In genomic region chr5:125848746-125849145, GRCh38 we compare ENCODE assay signal across 20 cellular contexts.
"Had no signal": no experiment of that assay in that cellular context is flagged by ENCODE, and none has a peak within 500 bp of the region (broad histone marks: within the 10 kb centered on the region; RNA-seq: fewer than 3 reads in every experiment).

No MANE protein-coding gene starts in this region.

- H3K36me3 Mint-ChIP-seq: activated naive CD4-positive, alpha-beta T cell treated with anti-CD3 and anti-CD28 coated beads, Interleukin-2, amount 50 U/mL, for 24 hours; stimulated activated effector memory CD8-positive, alpha-beta T cell treated with anti-CD3 and anti-CD28 coated beads, Interleukin-12 subunit alpha, Interleukin-12 subunit beta, amount 100 ng/mL, for 72 hours had no signal

- H3K27ac ChIP-seq: brain microvascular endothelial cell, coronary artery, stomach, suprapubic skin, tibial nerve had no signal

- H3K4me1 ChIP-seq: stomach, suprapubic skin, tibial nerve had no signal

- DNase-seq: activated CD4-positive, alpha-beta T cell treated with anti-CD3 and anti-CD28 coated beads, Interleukin-2, amount 50 U/mL, for 1 hour; activated CD8-positive, alpha-beta T cell treated with anti-CD3 and anti-CD28 coated beads, Interleukin-2, amount 10 ng/mL, durations not matched to agents 7 days and 5 days; activated gamma-delta T cell; aorta; brain microvascular endothelial cell; left cardiac atrium; mesenchymal stem cell; occipital lobe; small intestine; stimulated activated CD4-positive, alpha-beta T cell treated with anti-CD3 and anti-CD28 coated beads, Interleukin-2, amount 100 ng/mL, for 24 hours; stomach had no signal

- H3K36me3 ChIP-seq: brain microvascular endothelial cell, stomach, suprapubic skin, tibial nerve had no signal

- H3K9me3 ChIP-seq: stomach, suprapubic skin, tibial nerve had no signal

- H3K27ac Mint-ChIP-seq: activated CD8-positive, alpha-beta T cell treated with anti-CD3 and anti-CD28 coated beads, Interleukin-2, amount 10 ng/mL, durations not matched to agents 7 days and 5 days; activated naive CD4-positive, alpha-beta T cell treated with anti-CD3 and anti-CD28 coated beads, Interleukin-2, amount 50 U/mL, for 24 hours; activated T-helper 1 cell treated with anti-CD3 and anti-CD28 coated beads, Interleukin-12 subunit alpha, Interleukin-12 subunit beta, Interleukin-2, Interleukin-4 antibody, amounts not matched to agents 30 ng/mL and 10 ng/mL and 1 ng/mL, durations not matched to agents 14 hours and 24 hours and 36 hours; nephron; stimulated activated effector memory CD8-positive, alpha-beta T cell treated with anti-CD3 and anti-CD28 coated beads, Interleukin-12 subunit alpha, Interleukin-12 subunit beta, amount 100 ng/mL, for 72 hours had no signal

- H3K4me3 ChIP-seq: coronary artery, stomach, suprapubic skin, tibial nerve had no signal

- H3K4me3 Mint-ChIP-seq: activated CD8-positive, alpha-beta T cell treated with anti-CD3 and anti-CD28 coated beads, Interleukin-2, amount 10 ng/mL, durations not matched to agents 7 days and 5 days; activated naive CD4-positive, alpha-beta T cell treated with anti-CD3 and anti-CD28 coated beads, Interleukin-2, amount 50 U/mL, for 24 hours; activated T-helper 1 cell treated with anti-CD3 and anti-CD28 coated beads, Interleukin-12 subunit alpha, Interleukin-12 subunit beta, Interleukin-2, Interleukin-4 antibody, amounts not matched to agents 30 ng/mL and 10 ng/mL and 1 ng/mL, durations not matched to agents 14 hours and 24 hours and 36 hours; nephron; stimulated activated effector memory CD8-positive, alpha-beta T cell treated with anti-CD3 and anti-CD28 coated beads, Interleukin-12 subunit alpha, Interleukin-12 subunit beta, amount 100 ng/mL, for 72 hours had no signal

- ATAC-seq: activated CD4-positive, CD25-positive, alpha-beta regulatory T cell treated with anti-CD3 and anti-CD28 coated beads, Interleukin-2, amount 50 U/mL, for 24 hours; activated CD8-positive, alpha-beta T cell treated with anti-CD3 and anti-CD28 coated beads, Interleukin-2, amount 10 ng/mL, durations not matched to agents 7 days and 5 days; left cardiac atrium; sciatic nerve; stimulated activated effector memory CD8-positive, alpha-beta T cell treated with anti-CD3 and anti-CD28 coated beads, Interleukin-12 subunit alpha, Interleukin-12 subunit beta, amount 100 ng/mL, for 72 hours had no signal

- H3K27me3 Mint-ChIP-seq: activated naive CD4-positive, alpha-beta T cell treated with anti-CD3 and anti-CD28 coated beads, Interleukin-2, amount 50 U/mL, for 24 hours had no signal

- H3K27me3 ChIP-seq: brain microvascular endothelial cell, stomach, suprapubic skin, tibial nerve had no signal

- H3K4me1 Mint-ChIP-seq: activated naive CD4-positive, alpha-beta T cell treated with anti-CD3 and anti-CD28 coated beads, Interleukin-2, amount 50 U/mL, for 24 hours; nephron; stimulated activated effector memory CD8-positive, alpha-beta T cell treated with anti-CD3 and anti-CD28 coated beads, Interleukin-12 subunit alpha, Interleukin-12 subunit beta, amount 100 ng/mL, for 72 hours had no signal
